In genomic region chr15:90954712-90955671, GRCh38 we compare ENCODE assay signal across 8 cellular contexts. TPM values are rescaled to one million over a fixed set of nuclear protein-coding genes. Genes with fewer than 3 reads are reported as not detected.
DNase-seq lines count a peak whose midpoint lies in the region; ATAC-seq, FAIRE-seq and TF ChIP-seq lines count a peak whose summit lies in the region.

A gene with protein sequence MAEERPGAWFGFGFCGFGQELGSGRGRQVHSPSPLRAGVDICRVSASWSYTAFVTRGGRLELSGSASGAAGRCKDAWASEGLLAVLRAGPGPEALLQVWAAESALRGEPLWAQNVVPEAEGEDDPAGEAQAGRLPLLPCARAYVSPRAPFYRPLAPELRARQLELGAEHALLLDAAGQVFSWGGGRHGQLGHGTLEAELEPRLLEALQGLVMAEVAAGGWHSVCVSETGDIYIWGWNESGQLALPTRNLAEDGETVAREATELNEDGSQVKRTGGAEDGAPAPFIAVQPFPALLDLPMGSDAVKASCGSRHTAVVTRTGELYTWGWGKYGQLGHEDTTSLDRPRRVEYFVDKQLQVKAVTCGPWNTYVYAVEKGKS (plus strand): TSS chr15:90954884. CDS start chr15:90956735, 1,851 bp downstream.

- POLR2A ChIA-PET in A549 (lab: Yijun Ruan, JAX) = interaction anchor here (0.6 to 1.9 kb wide), 11 partner anchors 9 to 318 kb away, joined by 3 to 20 read pairs (median 4); partner anchors contain the start of genes HDDC3, PRC1 and UNC45A
- POLR2A ChIA-PET in activated CD4-positive, alpha-beta T cell treated with anti-CD3 and anti-CD28 coated beads for 36 hours (lab: Charles Lee) = interaction anchor here (0.6 to 2.4 kb wide), 6 partner anchors 16 to 238 kb away, joined by 3 to 14 read pairs (median 4); partner anchors contain the start of genes BLM, HDDC3, PRC1 and UNC45A

- H3K9ac ChIP-seq in colonic mucosa (ENCODE audit: low read depth in 2 of 2, low read length in 2 of 2) = peak within 1 kb of the TSS; percentile 85 to 88

- CTCF ChIA-PET in A549 (lab: Yijun Ruan, JAX) = interaction anchor here (0.8 to 25.4 kb wide), 18 partner anchors 8 to 318 kb away, joined by 3 to 536 read pairs (median 14); partner anchors contain the start of genes HDDC3, PRC1, UNC45A and VPS33B
- CTCF ChIA-PET in activated CD4-positive, alpha-beta T cell treated with anti-CD3 and anti-CD28 coated beads for 36 hours (lab: Charles Lee) = interaction anchor here (0.7 to 10.9 kb wide), 14 partner anchors 11 to 317 kb away, joined by 3 to 139 read pairs (median 5); partner anchors contain the start of genes HDDC3 and UNC45A

- H3K27ac ChIP-seq in A549 (peak within 1 kb of the TSS; percentile 95 to 98), colonic mucosa (peak within 1 kb of the TSS; percentile 96)

- peak within 1 kb of the TSS; percentile 83 for H3K4me3 ChIP-seq in A549
- peak within 1 kb of the TSS; percentile 85 for H3K4me3 ChIP-seq in colonic mucosa

- peak within 1 kb of the TSS; percentile 95 for H3K27ac Mint-ChIP-seq in activated CD4-positive, alpha-beta T cell treated with anti-CD3 and anti-CD28 coated beads for 36 hours

- peak; percentile 84 to 94 for ATAC-seq in A549
- peak; percentile 86 for ATAC-seq in GM18870 (IDR thresholded peaks at IDR 0.05; ENCODE audit: unreplicated experiment)
- peak; percentile 91 for ATAC-seq in HG03135 (IDR thresholded peaks at IDR 0.05; ENCODE audit: unreplicated experiment)
- peak; percentile 95 for ATAC-seq in activated CD4-positive, alpha-beta T cell treated with anti-CD3 and anti-CD28 coated beads for 36 hours

- H3K36me3 ChIP-seq in colonic mucosa = peaks cover 5% of the 10 kb centered on the region

- H3K4me3 Mint-ChIP-seq in activated CD4-positive, alpha-beta T cell treated with anti-CD3 and anti-CD28 coated beads for 36 hours = peak within 1 kb of the TSS; percentile 84

- peaks cover 35% of the 10 kb centered on the region for H3K36me3 Mint-ChIP-seq in activated CD4-positive, alpha-beta T cell treated with anti-CD3 and anti-CD28 coated beads for 36 hours (ENCODE audit: low read depth)

- peak; percentile 100 for FAIRE-seq in A549 (lab: Jason Lieb, UNC)

- no peak for TF ChIP-seq EP300 in A549 (IDR thresholded peaks at IDR 0.05)

- peak within 1 kb of the TSS; percentile 99 for H3K4me2 ChIP-seq in A549

- H3K27me3 Mint-ChIP-seq in activated CD4-positive, alpha-beta T cell treated with anti-CD3 and anti-CD28 coated beads for 36 hours = no peaks in the 10 kb centered on the region

- peaks cover 13% of the 10 kb centered on the region for H3K4me1 Mint-ChIP-seq in activated CD4-positive, alpha-beta T cell treated with anti-CD3 and anti-CD28 coated beads for 36 hours

- H3K9me3 ChIP-seq in A549 (no peaks in the 10 kb centered on the region), colonic mucosa (no peaks in the 10 kb centered on the region)

- H3K27me3 ChIP-seq in colonic mucosa = no peaks in the 10 kb centered on the region

- peak; percentile 88 for TF ChIP-seq POLR2A in A549 (IDR thresholded peaks at IDR 0.05; ENCODE audit: low read length)

- H3K4me1 ChIP-seq in A549 = peaks cover 19% of the 10 kb centered on the region
- peaks cover 21% of the 10 kb centered on the region for H3K4me1 ChIP-seq in colonic mucosa

- 1% methylated on average over 55 of the region's 73 CpGs for WGBS in A549 (ENCODE audit: missing lambda C conversion rate)

- peak; percentile 98 to 100 for DNase-seq in A549 (ENCODE audit: low read depth in 1 of 2, low spot score in 1 of 2)
- DNase-seq in NCI-H345 treated with DMSO at 0.1 percent for 48 hours (lab: John Stamatoyannopoulos, UW; ENCODE audit: unreplicated experiment) = peak; percentile 71
- peak; percentile 94 for DNase-seq in activated CD4-positive, alpha-beta T cell treated with anti-CD3 and anti-CD28 coated beads for 36 hours
- peak; percentile 97 for DNase-seq in colonic mucosa
- DNase-seq in kidney tubule cell (ENCODE audit: low spot score) = peak; percentile 95
- peak; percentile 65 to 74 for DNase-seq in stimulated activated CD4-positive, alpha-beta T cell treated with anti-CD3 and anti-CD28 coated beads, Interleukin-1b, Interleukin-23, amount 100 ng/mL, for 1 hour (ENCODE audit: low read depth in 2 of 2)

- TF ChIP-seq RAD21 in A549 (conservative IDR thresholded peaks at IDR 0.05 in 1 of 2, IDR thresholded peaks at IDR 0.05 in 1 of 2) = no peak

- no peak for TF ChIP-seq CTCF in A549 (IDR thresholded peaks at IDR 0.05)
- TF ChIP-seq CTCF in colonic mucosa (IDR thresholded peaks at IDR 0.05) = no peak

- intact Hi-C loops in activated CD4-positive, alpha-beta T cell treated with anti-CD3 and anti-CD28 coated beads for 36 hours (cut with DNase I, micrococcal nuclease) = loop anchor here (1.0 to 5.0 kb wide), 11 partner anchors 20 to 317 kb away; partner anchors contain the start of genes PRC1 (in 2 of the 2), UNC45A (in 2 of the 2), BLM (in 1 of the 2) and VPS33B (in 1 of the 2)
- intact Hi-C loops in colonic mucosa (cut with DNase I) = loop anchor here (5.0 to 10.0 kb wide), 2 partner anchors 77 to 320 kb away; no protein-coding TSS in a partner anchor

- no peaks in the 10 kb centered on the region for H3K9me3 Mint-ChIP-seq in activated CD4-positive, alpha-beta T cell treated with anti-CD3 and anti-CD28 coated beads for 36 hours (ENCODE audit: low read depth)

TF ChIP-seq in A549, 52 proteins besides CTCF, POLR2A, EP300 and RAD21 (continues in another document):
- TF ChIP-seq CHD2 (IDR thresholded peaks at IDR 0.05; ENCODE audit: low read length, partially characterized antibody) (no peak), EHMT2 (IDR thresholded peaks at IDR 0.05; ENCODE audit: low read depth) (no peak), NFE2L2 (conservative IDR thresholded peaks at IDR 0.05; ENCODE audit: low read length) (no peak), NPAS2 (CRISPR knock-in tag; IDR thresholded peaks at IDR 0.05; ENCODE audit: borderline replicate concordance) (0 out of 2 replicates have a peak, but pooled peaks have one; percentile 7), FOSL2 (IDR thresholded peaks at IDR 0.05) (no peak), FOSL2 (CRISPR knock-in tag; IDR thresholded peaks at IDR 0.05) (peak; percentile 30; the same call in 1 of the 2 replicates), BCL3 (IDR thresholded peaks at IDR 0.05) (peak; percentile 94), CBX2 (IDR thresholded peaks at IDR 0.05; ENCODE audit: borderline replicate concordance, low read depth) (no peak), FOSB (CRISPR knock-in tag; IDR thresholded peaks at IDR 0.05) (peak; percentile 81; the same call in 1 of the 2 replicates), HOXA7 (CRISPR knock-in tag; IDR thresholded peaks at IDR 0.05) (no peak; the same call in 1 of the 2 replicates), ZNF302 (CRISPR knock-in tag; IDR thresholded peaks at IDR 0.05) (no peak), ESRRA (IDR thresholded peaks at IDR 0.05; ENCODE audit: borderline replicate concordance, low read length) (peak; percentile 81), NR3C1 (IDR thresholded peaks at IDR 0.05) (no peak), HEYL (CRISPR knock-in tag; IDR thresholded peaks at IDR 0.05) (no peak), KDM1A (IDR thresholded peaks at IDR 0.05; ENCODE audit: low read depth) (no peak; the same call in 1 of the 2 replicates), FOXS1 (CRISPR knock-in tag; IDR thresholded peaks at IDR 0.05) (peak; percentile 16; the same call in 1 of the 2 replicates), MAFK (IDR thresholded peaks at IDR 0.05; ENCODE audit: partially characterized antibody) (no peak), POLR2AphosphoS2 (conservative IDR thresholded peaks at IDR 0.05; ENCODE audit: low read length) (peak; percentile 84; the same call in 1 of the 2 replicates), SMC3 (IDR thresholded peaks at IDR 0.05) (no peak), PHF8 (IDR thresholded peaks at IDR 0.05; ENCODE audit: borderline replicate concordance, low read depth) (peak; percentile 96), ZSCAN20 (CRISPR knock-in tag; IDR thresholded peaks at IDR 0.05) (no peak), JUNB (IDR thresholded peaks at IDR 0.05) (no peak), HOXB5 (CRISPR knock-in tag; IDR thresholded peaks at IDR 0.05) (peak; percentile 37; the same call in 1 of the 2 replicates), RFX5 (IDR thresholded peaks at IDR 0.05) (peak; percentile 66; the same call in 1 of the 2 replicates), CBX8 (IDR thresholded peaks at IDR 0.05) (no peak)
- TF ChIP-seq, protein P1, sequence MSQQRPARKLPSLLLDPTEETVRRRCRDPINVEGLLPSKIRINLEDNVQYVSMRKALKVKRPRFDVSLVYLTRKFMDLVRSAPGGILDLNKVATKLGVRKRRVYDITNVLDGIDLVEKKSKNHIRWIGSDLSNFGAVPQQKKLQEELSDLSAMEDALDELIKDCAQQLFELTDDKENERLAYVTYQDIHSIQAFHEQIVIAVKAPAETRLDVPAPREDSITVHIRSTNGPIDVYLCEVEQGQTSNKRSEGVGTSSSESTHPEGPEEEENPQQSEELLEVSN (IDR thresholded peaks at IDR 0.05; ENCODE audit: borderline replicate concordance, low read depth) = peak; percentile 92
- TF ChIP-seq, protein P2, sequence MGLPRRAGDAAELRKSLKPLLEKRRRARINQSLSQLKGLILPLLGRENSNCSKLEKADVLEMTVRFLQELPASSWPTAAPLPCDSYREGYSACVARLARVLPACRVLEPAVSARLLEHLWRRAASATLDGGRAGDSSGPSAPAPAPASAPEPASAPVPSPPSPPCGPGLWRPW (IDR thresholded peaks at IDR 0.05) = no peak

RNA-seq across cellular contexts. Expression of the gene that starts here (rescaled TPM):
- 22.8 and 25.3 TPM in 2 replicates for polyA plus RNA-seq in A549 (2011; rRNA removed)
- polyA plus RNA-seq in A549 (2012; cell fraction: cytosol; rRNA removed) = 36.1 and 40.9 TPM in 2 replicates
- polyA plus RNA-seq in A549 (2012; cell fraction: nucleus; rRNA removed) = 85.8 and 98.1 TPM in 2 replicates
- 37.0 to 39.4 TPM (median 37.2 TPM) in 3 replicates for polyA plus RNA-seq in A549 (2017; fragmentation: RNase III; extraction: RNeasy Plus Mini Kit Qiagen cat#74134 plus additional on column Dnase treatment)
- polyA minus RNA-seq in A549 (2011; rRNA and poly(A)+ RNA removed) = 12.9 and 13.6 TPM in 2 replicates
- total RNA-seq in activated CD4-positive, alpha-beta T cell treated with anti-CD3 and anti-CD28 coated beads for 36 hours = 10 to 100 TPM; 28.9 to 37.4 TPM
- 10 to 100 TPM; 14.8 to 33.0 TPM for total RNA-seq in colonic mucosa

Comparison
In these comparisons a context has a peak if more than half of its experiments do, and no peak if none do; other contexts are left out.
1. Peak in every context shown above with its lines: DNase-seq, ATAC-seq, H3K4me3 ChIP-seq and H3K27ac ChIP-seq.